8 cellular contexts compared by ENCODE assay signal in the genomic region with DNA sequence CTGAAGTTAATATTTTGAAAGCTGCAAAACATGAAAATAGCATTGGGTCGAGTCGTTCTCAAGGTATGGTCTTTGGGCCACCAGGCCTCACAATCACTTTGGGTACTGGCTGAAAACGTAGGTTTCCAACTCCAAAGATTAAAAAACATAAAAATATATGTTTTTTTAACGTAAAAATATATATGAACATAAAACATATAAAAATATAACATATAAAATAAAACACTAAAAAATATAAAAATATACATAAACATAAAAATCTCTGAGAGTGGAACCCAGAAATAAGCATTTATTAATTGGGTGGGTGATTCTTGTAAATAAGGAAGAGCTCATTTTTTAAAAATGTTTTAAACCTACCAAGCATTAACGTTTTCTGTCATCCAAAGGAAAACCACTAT. TPM values are rescaled to one million over a fixed set of nuclear protein-coding genes. Genes with fewer than 3 reads are reported as not detected.
DNase-seq lines count a peak whose midpoint lies in the region; ATAC-seq, FAIRE-seq and TF ChIP-seq lines count a peak whose summit lies in the region.

No MANE protein-coding gene starts in this region.

- H2AFZ ChIP-seq in IMR-90 (replicated peaks; ENCODE audit: low read length, poor library complexity): peak overlapping the region; percentile 95

- peak overlapping the region; percentile 77; the same call in 1 of the 2 replicates for H2BK20ac ChIP-seq in IMR-90 (ENCODE audit: low read depth, low read length)

- no TSS peak for BruUV-seq in IMR-90 (replicated peaks; lab: Mats Ljungman, UMichigan)

- H3K4me1 ChIP-seq in IMR-90 (ENCODE audit: control insufficient read depth, insufficient read depth, low read length) (peaks cover 2% of the 10 kb centered on the region), muscle layer of colon (ENCODE audit: insufficient read depth, low read length) (peaks cover 10% of the 10 kb centered on the region)

- no peak for ATAC-seq in IMR-90 (ENCODE audit: low read depth)

- H3K4me2 ChIP-seq in IMR-90 (ENCODE audit: low read depth, low read length): peak overlapping the region; percentile 95

- H3K4ac ChIP-seq in IMR-90 (ENCODE audit: low read depth, low read length): peak overlapping the region; percentile 93; the same call in 1 of the 2 replicates

- H3K79me1 ChIP-seq in IMR-90 (ENCODE audit: low read depth in 1 of 2, low read length in 2 of 2): peaks cover 8 to 29% of the 10 kb centered on the region in 2 experiments; a peak in 3 of 4 replicates

- H2AK9ac ChIP-seq in IMR-90 (replicated peaks; ENCODE audit: low read depth, low read length, poor library complexity): peak overlapping the region; percentile 11

- H4K5ac ChIP-seq in IMR-90 (ENCODE audit: low read depth, low read length): peak overlapping the region; percentile 91

- peak overlapping the region; percentile 71 to 98 for H4K8ac ChIP-seq in IMR-90 (ENCODE audit: low read depth in 2 of 2, low read length in 2 of 2)

- peak overlapping the region; percentile 74 for H2BK5ac ChIP-seq in IMR-90 (ENCODE audit: low read depth, low read length, poor library complexity, severe bottlenecking)

- WGBS in IMR-90 (ENCODE audit: extremely low coverage in 2 of 2, insufficient read length in 1 of 2), 2 experiments: no CpG with 5 or more reads among the region's 5 CpGs

- H3K27ac ChIP-seq in IMR-90 (ENCODE audit: insufficient read depth, low read length): peak overlapping the region; percentile 81
- H3K27ac ChIP-seq in caudate nucleus (ENCODE audit: low read depth, low read length): peak overlapping the region; percentile 93
- H3K27ac ChIP-seq in muscle layer of colon (ENCODE audit: low read depth, low read length): peak overlapping the region; percentile 94

- peaks cover 19% of the 10 kb centered on the region for H4K20me1 ChIP-seq in IMR-90 (ENCODE audit: insufficient read depth, low read length)

- H3K4me3 ChIP-seq in IMR-90 (ENCODE audit: insufficient read depth, low read depth, low read length) (peak overlapping the region; percentile 96), muscle layer of colon (ENCODE audit: low read depth in 1 of 2, low read length in 2 of 2) (peak overlapping the region; percentile 47 to 55)

- in situ Hi-C loops in IMR-90 (cut with MboI; ENCODE audit: low sequenced_read_pairs): loop anchor here (10.0 kb wide), 1 partner anchor 514 kb away; no protein-coding TSS in a partner anchor

- no peak for TF ChIP-seq RAD21 in IMR-90 (IDR thresholded peaks at IDR 0.05; ENCODE audit: low read length)

- H2BK15ac ChIP-seq in IMR-90 (ENCODE audit: low read depth, low read length): peak overlapping the region; percentile 31; the same call in 1 of the 3 replicates

- H3K23ac ChIP-seq in IMR-90 (ENCODE audit: low read depth, low read length): peak overlapping the region; percentile 93

- H3K36me3 ChIP-seq in IMR-90 (ENCODE audit: control insufficient read depth, insufficient read depth, low read length) (peaks cover 7% of the 10 kb centered on the region), muscle layer of colon (ENCODE audit: insufficient read depth, low read length) (peaks cover 4% of the 10 kb centered on the region)

- peak overlapping the region; percentile 90 for H4K91ac ChIP-seq in IMR-90 (ENCODE audit: insufficient read depth, low read depth, low read length)

- H2AK5ac ChIP-seq in IMR-90 (ENCODE audit: low read depth, low read length): no peak overlapping the region

- intact Hi-C loops in IMR-90 (cut with micrococcal nuclease): loop anchor here (1.0 to 5.0 kb wide), 3 partner anchors 79 to 451 kb away; partner anchors contain the start of genes N4BP2 and UGDH

- H3K9me1 ChIP-seq in IMR-90 (ENCODE audit: insufficient read depth, low read length): peaks cover 2% of the 10 kb centered on the region; the same call in 1 of the 2 replicates

- DNase-seq in IMR-90 (no peak), caudate nucleus (lab: John Stamatoyannopoulos, UW) (no peak), middle frontal gyrus (ENCODE audit: extremely low spot score, low spot score) (no peak), NCI-H1092 (lab: John Stamatoyannopoulos, UW) (no peak)
- no peak for DNase-seq in effector CD8-positive, alpha-beta T cell (lab: John Stamatoyannopoulos, UW)
- DNase-seq in activated CD4-positive, alpha-beta T cell treated with anti-CD3 and anti-CD28 coated beads, Interleukin-2, amount 50 U/mL, for 48 hours: no peak

- H3K27me3 ChIP-seq in IMR-90 (ENCODE audit: control insufficient read depth, insufficient read depth, low read length): no peaks in the 10 kb centered on the region
- H3K27me3 ChIP-seq in muscle layer of colon (ENCODE audit: control insufficient read depth in 1 of 2, insufficient read depth in 2 of 2, low read length in 2 of 2): no peaks in the 10 kb centered on the region

- peak overlapping the region; percentile 76; the same call in 1 of the 2 replicates for H3K56ac ChIP-seq in IMR-90 (ENCODE audit: extremely low read depth, insufficient read depth, low read length)

- TF ChIP-seq CTCF in IMR-90 (conservative IDR thresholded peaks at IDR 0.05; ENCODE audit: low read depth, low read length): no peak

- H3K14ac ChIP-seq in IMR-90 (replicated peaks; ENCODE audit: low read depth, low read length): peak overlapping the region; percentile 95

- CTCF ChIA-PET in IMR-90 (lab: Yijun Ruan, JAX): interaction anchor here (0.6 to 1.3 kb wide), 3 partner anchors 131 to 313 kb away, joined by 3 to 9 read pairs (median 8); no protein-coding TSS in a partner anchor

- H2BK120ac ChIP-seq in IMR-90 (ENCODE audit: low read depth, low read length): peak overlapping the region; percentile 71

- H3K18ac ChIP-seq in IMR-90 (ENCODE audit: low read depth, low read length): peak overlapping the region; percentile 78

- H3K9ac ChIP-seq in IMR-90 (ENCODE audit: low read depth, low read length) (peak overlapping the region; percentile 81), muscle layer of colon (ENCODE audit: low read length) (peak overlapping the region; percentile 31)

- dilution Hi-C loops in IMR-90 (cut with HindIII; ENCODE audit: low sequenced_read_pairs, unreplicated experiment): no loop called here

- FAIRE-seq in A204.1 (lab: Jason Lieb, UNC): peak; percentile 56

- H3K9me3 ChIP-seq in IMR-90 (ENCODE audit: control insufficient read depth, insufficient read depth, low read length) (no peaks in the 10 kb centered on the region), muscle layer of colon (ENCODE audit: low read length) (no peaks in the 10 kb centered on the region)

- POLR2A ChIA-PET in IMR-90 (lab: Charles Lee; ENCODE audit: unreplicated experiment): no interaction called here

- TF ChIP-seq POLR2A in IMR-90 (IDR thresholded peaks at IDR 0.05; ENCODE audit: low read depth, low read length): no peak

TF ChIP-seq in IMR-90, 13 proteins besides CTCF, POLR2A, EP300 and RAD21:
- TF ChIP-seq SMC3 (IDR thresholded peaks at IDR 0.05; ENCODE audit: low read depth, low read length) (no peak), CHD1 (IDR thresholded peaks at IDR 0.05; ENCODE audit: low read depth, low read length) (no peak), MAZ (IDR thresholded peaks at IDR 0.05; ENCODE audit: borderline replicate concordance, low read depth, low read length) (no peak), MAFK (IDR thresholded peaks at IDR 0.05; ENCODE audit: low read depth, low read length) (no peak)

RNA-seq across cellular contexts. Expression of gene PDS5A, which starts 0.7 kb away (rescaled TPM):
- total RNA-seq in IMR-90 (2012; rRNA removed): 33.5 and 53.0 TPM in 2 replicates
- 12.3 and 16.3 TPM in 2 replicates for polyA plus RNA-seq in IMR-90 (2012; rRNA removed)
- polyA plus RNA-seq in IMR-90 (2012; cell fraction: cytosol; rRNA removed): 2.4 and 4.1 TPM in 2 replicates
- polyA plus RNA-seq in IMR-90 (2012; cell fraction: nucleus; rRNA removed; ENCODE audit: low replicate concordance): 3.2 and 17.5 TPM in 2 replicates
